25 cellular contexts compared by ENCODE assay signal in genomic region chr2:24362253-24362652, GRCh38. TPM values are rescaled to one million over a fixed set of nuclear protein-coding genes. Genes with fewer than 3 reads are reported as not detected.
A peak's percentile ranks its signal among the peaks of the same experiment; 100 is the strongest.
DNase-seq lines count a peak whose midpoint lies in the region; ATAC-seq, FAIRE-seq and TF ChIP-seq lines count a peak whose summit lies in the region.
"Had no signal": no experiment of that assay in that cellular context is flagged by ENCODE, and none has a peak within 500 bp of the region (broad histone marks: within the 10 kb centered on the region; RNA-seq: fewer than 3 reads in every experiment).

No MANE protein-coding gene starts in this region.

- no peak for ATAC-seq in GM19324 (IDR thresholded peaks at IDR 0.05; ENCODE audit: low FRiP score, unreplicated experiment)
- no peak for ATAC-seq in HG02642 (IDR thresholded peaks at IDR 0.05; ENCODE audit: poor library complexity, unreplicated experiment)
- ATAC-seq: activated CD8-positive, alpha-beta T cell treated with anti-CD3 and anti-CD28 coated beads for 36 hours; body of pancreas had no signal

- DNase-seq in NCI-H2029 (lab: John Stamatoyannopoulos, UW) (peak; percentile 13), NCI-H2029 treated with DMSO at 0.1 percent for 48 hours (lab: John Stamatoyannopoulos, UW) (no peak), keratinocyte (ENCODE audit: low read depth, low spot score) (no peak), mucosa of gallbladder (ENCODE audit: low spot score) (no peak)
- DNase-seq: 8988T; activated CD4-positive, CD25-positive, alpha-beta regulatory T cell; activated CD8-positive, alpha-beta T cell treated with anti-CD3 and anti-CD28 coated beads for 36 hours; activated naive CD8-positive, alpha-beta T cell treated with anti-CD3 and anti-CD28 coated beads, Interleukin-2, amount 10 ng/mL, durations not matched to agents 7 days and 5 days; activated T-cell treated with anti-CD3 and anti-CD28 coated beads, Interleukin-2, amount 50 U/mL, for 48 hours; BE2C; body of pancreas; cortex of kidney; DMS153; MM.1S; NCI-H82; posterior cingulate gyrus; stimulated activated CD4-positive, alpha-beta T cell treated with anti-CD3 and anti-CD28 coated beads, Interleukin-2, amount 100 ng/mL, for 48 hours; uterus had no signal

- no peaks in the 10 kb centered on the region for H3K9me1 ChIP-seq in keratinocyte (ENCODE audit: control insufficient read depth, extremely low read depth, insufficient read depth, low read length)

- H3K9me3 ChIP-seq in keratinocyte (ENCODE audit: control insufficient read depth, low read depth, low read length) (no peaks in the 10 kb centered on the region), parathyroid adenoma (ENCODE audit: control insufficient read depth, low read length) (no peaks in the 10 kb centered on the region)
- H3K9me3 ChIP-seq: BE2C, body of pancreas, HAP-1, uterus had no signal

- H3K27me3 ChIP-seq in keratinocyte (ENCODE audit: control insufficient read depth, extremely low read depth, insufficient read depth, low read length) (no peaks in the 10 kb centered on the region), parathyroid adenoma (ENCODE audit: control insufficient read depth, insufficient read depth, low read length) (no peaks in the 10 kb centered on the region)
- H3K27me3 ChIP-seq: BE2C, body of pancreas, uterus had no signal

- peaks cover 21% of the 10 kb centered on the region for H3K4me1 ChIP-seq in keratinocyte (ENCODE audit: control insufficient read depth, extremely low read depth, insufficient read depth, low read length)
- peaks cover 3% of the 10 kb centered on the region for H3K4me1 ChIP-seq in parathyroid adenoma
- H3K4me1 ChIP-seq: uterus had no signal

- peak overlapping the region; percentile 60 for H3K27ac ChIP-seq in VCaP
- H3K27ac ChIP-seq in keratinocyte (ENCODE audit: control insufficient read depth, insufficient read depth, low read length) = no peak overlapping the region
- no peak overlapping the region for H3K27ac ChIP-seq in parathyroid adenoma
- H3K27ac ChIP-seq: PC-9, uterus had no signal

- H3K9ac ChIP-seq in keratinocyte (ENCODE audit: control insufficient read depth, extremely low read depth, insufficient read depth, low read length) = no peak overlapping the region
- H3K9ac ChIP-seq in parathyroid adenoma = no peak overlapping the region

- TF ChIP-seq CTCF in VCaP (conservative IDR thresholded peaks at IDR 0.05) (no peak), keratinocyte (optimal IDR thresholded peaks at IDR 0.05 in 1 of 3, IDR thresholded peaks at IDR 0.05 in 1 of 3, conservative IDR thresholded peaks at IDR 0.05 in 1 of 3; ENCODE audit: extremely low read depth in 1 of 3, insufficient read depth in 2 of 3, low read length in 3 of 3) (no peak), parathyroid adenoma (IDR thresholded peaks at IDR 0.05) (no peak)

- dilution Hi-C loops in keratinocyte (cut with MboI; ENCODE audit: extremely low pct_ligation_motif_present, low sequenced_read_pairs) = no loop called here

- H3K79me2 ChIP-seq in keratinocyte (ENCODE audit: control insufficient read depth, insufficient read depth, low read length) (peaks cover 26% of the 10 kb centered on the region), parathyroid adenoma (peaks cover 19% of the 10 kb centered on the region)

- no peaks in the 10 kb centered on the region for H4K20me1 ChIP-seq in keratinocyte (ENCODE audit: control insufficient read depth, extremely low read depth, insufficient read depth, low read length)

- H3K36me3 ChIP-seq in keratinocyte (ENCODE audit: control insufficient read depth in 2 of 2, extremely low read depth in 1 of 2, insufficient read depth in 2 of 2, low read length in 2 of 2) = no peaks in the 10 kb centered on the region
- no peaks in the 10 kb centered on the region for H3K36me3 ChIP-seq in parathyroid adenoma (ENCODE audit: control insufficient read depth, insufficient read depth, low read length)
- H3K36me3 ChIP-seq: BE2C, HAP-1, uterus had no signal

- H3K4me2 ChIP-seq in keratinocyte (ENCODE audit: control insufficient read depth, extremely low read depth, insufficient read depth, low read depth, low read length) (no peak overlapping the region), parathyroid adenoma (ENCODE audit: low read length) (no peak overlapping the region)
- H3K4me2 ChIP-seq: PC-9 had no signal

- H2AFZ ChIP-seq in keratinocyte (ENCODE audit: control insufficient read depth, low read length) = peak overlapping the region; percentile 61
- H2AFZ ChIP-seq in parathyroid adenoma = peak overlapping the region; percentile 28
- H2AFZ ChIP-seq: PC-9 had no signal

- FAIRE-seq in keratinocyte (lab: Jason Lieb, UNC) = no peak
- FAIRE-seq: GM12892 had no signal

- H3K4me3 ChIP-seq in keratinocyte (ENCODE audit: control insufficient read depth in 2 of 3, extremely low read depth in 1 of 3, insufficient read depth in 2 of 3, low read depth in 1 of 3, low read length in 3 of 3) (no peak overlapping the region), parathyroid adenoma (ENCODE audit: low read depth, low read length) (no peak overlapping the region)
- H3K4me3 ChIP-seq: body of pancreas, HAP-1, PC-9, uterus had no signal

RNA-seq across cellular contexts. Expression of gene ITSN2, which starts 1.9 kb away (rescaled TPM):
- polyA plus RNA-seq in keratinocyte = 15.2 to 19.7 TPM (median 17.8 TPM) in 3 replicates
- 77.9 TPM for polyA plus RNA-seq in keratinocyte (2011; ENCODE audit: low read depth)
- 8.7 and 17.7 TPM in 2 replicates for polyA plus RNA-seq in keratinocyte (2011; cell fraction: cytosol; rRNA removed)
- polyA plus RNA-seq in keratinocyte (2011; cell fraction: nucleus; rRNA removed) = 48.3 and 60.1 TPM in 2 replicates
- 13.5 and 36.6 TPM in 2 replicates for polyA plus RNA-seq in keratinocyte (2012; ENCODE audit: low replicate concordance)
- polyA minus RNA-seq in keratinocyte = 22.6 to 38.2 TPM (median 34.2 TPM) in 3 replicates
- polyA minus RNA-seq in keratinocyte (2011; cell fraction: cytosol; rRNA and poly(A)+ RNA removed) = 14.8 TPM
- 24.3 and 40.1 TPM in 2 replicates for polyA minus RNA-seq in keratinocyte (2011; cell fraction: nucleus; rRNA and poly(A)+ RNA removed)
- total RNA-seq in mucosa of gallbladder = 49.6 TPM
